Comparison of ENCODE assay signal across 8 cellular contexts in the genomic region with DNA sequence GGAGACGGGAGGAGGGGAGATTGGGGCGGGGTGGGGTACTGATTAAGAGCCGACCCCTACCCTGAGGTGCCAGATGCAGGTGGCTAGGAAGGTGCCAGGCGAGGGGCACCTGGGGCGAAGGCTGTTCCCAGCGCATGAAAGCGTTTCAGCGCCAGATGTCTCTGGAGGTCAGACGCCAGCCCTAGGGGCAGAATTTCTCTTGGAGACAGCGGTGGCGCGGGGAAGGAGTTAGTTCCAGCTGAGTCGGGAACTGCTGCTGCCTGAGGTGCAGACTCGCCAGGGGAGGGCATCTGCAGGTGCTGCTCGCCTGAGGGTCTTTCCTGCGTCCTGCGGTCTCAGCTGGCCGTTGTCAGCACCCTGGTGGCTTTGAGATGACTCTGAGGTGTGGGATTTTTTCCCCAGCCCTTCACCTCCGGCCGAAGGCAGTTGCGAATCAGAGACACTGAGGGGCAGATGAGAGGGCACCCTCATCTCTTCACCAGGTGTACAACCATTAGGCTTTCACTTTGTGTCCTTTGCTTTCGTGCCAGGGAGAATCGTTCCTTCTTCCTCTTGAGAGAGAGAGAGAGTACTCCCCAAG. TPM values are rescaled to one million over a fixed set of nuclear protein-coding genes. Genes with fewer than 3 reads are reported as not detected.
DNase-seq lines count a peak whose midpoint lies in the region; ATAC-seq and TF ChIP-seq lines count a peak whose summit lies in the region.

No MANE protein-coding gene starts in this region.

- H3K4me3 ChIP-seq in HFF-Myc (replicated peaks; ENCODE audit: low read depth, low read length), result peak overlapping the region; percentile 46

- H3K4me3 Mint-ChIP-seq in activated T-cell treated with anti-CD3 and anti-CD28 coated beads, Interleukin-2, amount 50 U/mL, for 4 hours, result peak overlapping the region; percentile 91

- DNase-seq in DMS 273 treated with DMSO at 0.1 percent for 48 hours (lab: John Stamatoyannopoulos, UW), result peak; percentile 17
- DNase-seq in HFF-Myc (ENCODE audit: extremely low read depth, low read depth), result no peak
- DNase-seq in NCI-H345 treated with DMSO at 0.1 percent for 48 hours (lab: John Stamatoyannopoulos, UW; ENCODE audit: unreplicated experiment), result peak; percentile 64
- no peak for DNase-seq in activated T-cell treated with anti-CD3 and anti-CD28 coated beads, Interleukin-2, amount 50 U/mL, for 4 hours
- DNase-seq in germinal center (ENCODE audit: low spot score), result peak; percentile 24
- DNase-seq in occipital lobe (lab: John Stamatoyannopoulos, UW), result peak; percentile 39

- H3K9me3 Mint-ChIP-seq in activated T-cell treated with anti-CD3 and anti-CD28 coated beads, Interleukin-2, amount 50 U/mL, for 4 hours, result no peaks in the 10 kb centered on the region

- peaks cover 30% of the 10 kb centered on the region for H3K4me1 Mint-ChIP-seq in activated T-cell treated with anti-CD3 and anti-CD28 coated beads, Interleukin-2, amount 50 U/mL, for 4 hours (ENCODE audit: low read depth)

- H3K27me3 Mint-ChIP-seq in activated T-cell treated with anti-CD3 and anti-CD28 coated beads, Interleukin-2, amount 50 U/mL, for 4 hours (ENCODE audit: low read depth), result peaks cover 1% of the 10 kb centered on the region

- peak; percentile 21 for ATAC-seq in activated T-cell treated with anti-CD3 and anti-CD28 coated beads, Interleukin-2, amount 50 U/mL, for 4 hours
- ATAC-seq in HG02884 (IDR thresholded peaks at IDR 0.05; ENCODE audit: unreplicated experiment) (no peak), HG03565 (IDR thresholded peaks at IDR 0.05; ENCODE audit: unreplicated experiment) (no peak)

- no peak for TF ChIP-seq CTCF in HFF-Myc (IDR thresholded peaks at IDR 0.05; ENCODE audit: low read depth, low read length, missing control alignments)

- H3K36me3 Mint-ChIP-seq in activated T-cell treated with anti-CD3 and anti-CD28 coated beads, Interleukin-2, amount 50 U/mL, for 4 hours (ENCODE audit: insufficient read depth), result no peaks in the 10 kb centered on the region

RNA-seq across cellular contexts. Expression of a gene that starts 0.5 kb away (rescaled TPM):
- 1 to 10 TPM in 1 of 3 donors, under 1 TPM in 2; 0.68 to 1.0 (median 0.94) TPM for total RNA-seq in activated T-cell treated with anti-CD3 and anti-CD28 coated beads, Interleukin-2, amount 50 U/mL, for 4 hours
- total RNA-seq in occipital lobe, result 3.1 TPM

RNA-seq across cellular contexts. Expression of a gene that starts 28.4 kb away (rescaled TPM):
- total RNA-seq in activated T-cell treated with anti-CD3 and anti-CD28 coated beads, Interleukin-2, amount 50 U/mL, for 4 hours, result 1 to 10 TPM; 1.2 to 4.0 (median 2.2) TPM
- 8.4 TPM for total RNA-seq in occipital lobe

RNA-seq across cellular contexts. Expression of a gene that starts 52.4 kb away (rescaled TPM):
- 10 to 100 TPM; 48.8 to 51.2 (median 49.5) TPM for total RNA-seq in activated T-cell treated with anti-CD3 and anti-CD28 coated beads, Interleukin-2, amount 50 U/mL, for 4 hours
- total RNA-seq in occipital lobe, result 37.3 TPM

Comparison
In these comparisons a context has a peak if more than half of its experiments do, and no peak if none do; other contexts are left out.
1. DNase-seq: peak in DMS 273 treated with DMSO at 0.1 percent for 48 hours (single experiment), NCI-H345 treated with DMSO at 0.1 percent for 48 hours (single experiment), germinal center (single experiment) and occipital lobe (single experiment); none in HFF-Myc (single experiment) and activated T-cell treated with anti-CD3 and anti-CD28 coated beads, Interleukin-2, amount 50 U/mL, for 4 hours (single experiment).
2. ATAC-seq: peak in activated T-cell treated with anti-CD3 and anti-CD28 coated beads, Interleukin-2, amount 50 U/mL, for 4 hours (2 of 2); none in HG02884 (single experiment) and HG03565 (single experiment).